Comparison of ENCODE assay signal across 19 cellular contexts in genomic region chr2:10144771-10145518, GRCh38. TPM values are rescaled to one million over a fixed set of nuclear protein-coding genes. Genes with fewer than 3 reads are reported as not detected.
DNase-seq lines count a peak whose midpoint lies in the region; ATAC-seq and TF ChIP-seq lines count a peak whose summit lies in the region.
"Had no signal": no experiment of that assay in that cellular context is flagged by ENCODE, and none has a peak within 500 bp of the region (broad histone marks: within the 10 kb centered on the region; RNA-seq: fewer than 3 reads in every experiment).

No MANE protein-coding gene starts in this region.

- H3K27me3 Mint-ChIP-seq in CD14-positive monocyte (ENCODE audit: low read depth in 3 of 3): no peaks in the 10 kb centered on the region
- H3K27me3 Mint-ChIP-seq: activated naive CD8-positive, alpha-beta T cell; dendritic cell treated with granulocyte-macrophage colony-stimulating factor and Interleukin-4, amounts not matched to agents 40 ng/mL and 50 ng/mL, for 4 days had no signal

- H3K4me3 ChIP-seq in AG04450 (ENCODE audit: low read depth, low read length): no peak overlapping the region
- H3K4me3 ChIP-seq: smooth muscle cell had no signal

- peak overlapping the region; percentile 65 for H3K27ac ChIP-seq in AG04450 (ENCODE audit: low read depth, low read length)

- ATAC-seq in esophagus mucosa: peak; percentile 47
- ATAC-seq: natural killer cell had no signal

- DNase-seq in AG04450 (ENCODE audit: low read depth, low spot score) (no peak), CD14-positive monocyte (ENCODE audit: low spot score) (peak; percentile 13), posterior vena cava (ENCODE audit: low spot score) (peak; percentile 77), NCI-H1105 treated with DMSO at 0.1 percent for 48 hours (lab: John Stamatoyannopoulos, UW) (no peak), SK-N-DZ (ENCODE audit: low spot score) (no peak)
- DNase-seq in stimulated activated CD4-positive, alpha-beta T cell treated with anti-CD3 and anti-CD28 coated beads, Interleukin-4, amount 100 ng/mL, for 24 hours: no peak
- DNase-seq: activated CD4-positive, alpha-beta T cell treated with anti-CD3 and anti-CD28 coated beads for 4 hours; activated CD8-positive, alpha-beta memory T cell treated with anti-CD3 and anti-CD28 coated beads, Interleukin-2, amount 50 U/mL, for 4 hours; AML-193; Calu3; KBM-7; natural killer cell; NCI-H1930; NCI-H226; stimulated activated CD4-positive, alpha-beta T cell treated with anti-CD3 and anti-CD28 coated beads, Interleukin-4, amount 100 ng/mL, for 4 hours had no signal

- H3K9me3 ChIP-seq in AG04450 (ENCODE audit: control insufficient read depth, insufficient read depth, low read length): no peaks in the 10 kb centered on the region

- peaks cover 0 to 2% (median 0%) of the 10 kb centered on the region in 7 donors for H3K9me3 Mint-ChIP-seq in CD14-positive monocyte
- H3K9me3 Mint-ChIP-seq: dendritic cell treated with granulocyte-macrophage colony-stimulating factor and Interleukin-4, amounts not matched to agents 40 ng/mL and 50 ng/mL, for 4 days; natural killer cell had no signal

- CTCF ChIA-PET in AG04450 (lab: Charles Lee): interaction anchor here (1.2 to 1.6 kb wide), 2 partner anchors 20 to 264 kb away, joined by 3 to 5 read pairs; no protein-coding TSS in a partner anchor

- no peak for TF ChIP-seq CTCF in AG04450 (IDR thresholded peaks at IDR 0.05; ENCODE audit: low read depth, low read length)
- TF ChIP-seq CTCF in CD14-positive monocyte (IDR thresholded peaks at IDR 0.05): no peak

- peak overlapping the region in 2 of 7 donors; percentile 58 to 81 for H3K27ac Mint-ChIP-seq in CD14-positive monocyte
- H3K27ac Mint-ChIP-seq: activated naive CD8-positive, alpha-beta T cell; dendritic cell treated with granulocyte-macrophage colony-stimulating factor and Interleukin-4, amounts not matched to agents 40 ng/mL and 50 ng/mL, for 4 days; natural killer cell had no signal

- no peak overlapping the region for H3K4me3 Mint-ChIP-seq in CD14-positive monocyte
- H3K4me3 Mint-ChIP-seq: activated naive CD8-positive, alpha-beta T cell; dendritic cell treated with granulocyte-macrophage colony-stimulating factor and Interleukin-4, amounts not matched to agents 40 ng/mL and 50 ng/mL, for 4 days; natural killer cell had no signal

- POLR2A ChIA-PET in AG04450 (lab: Yijun Ruan, JAX): no interaction called here

- peaks cover 61 to 91% of the 10 kb centered on the region in 2 donors for H3K36me3 Mint-ChIP-seq in CD14-positive monocyte
- H3K36me3 Mint-ChIP-seq: activated naive CD8-positive, alpha-beta T cell; natural killer cell had no signal

- H3K27me3 ChIP-seq in AG04450 (ENCODE audit: control insufficient read depth, insufficient read depth, low read length): no peaks in the 10 kb centered on the region

- intact Hi-C loops in CD14-positive monocyte (cut with micrococcal nuclease) (no loop called here), posterior vena cava (cut with DNase I) (no loop called here)

- H3K4me1 Mint-ChIP-seq in CD14-positive monocyte: no peaks in the 10 kb centered on the region

RNA-seq across cellular contexts. Expression of gene RRM2, which starts 22.4 kb away (rescaled TPM):
- 13.7 and 21.7 TPM in 2 replicates for polyA plus RNA-seq in AG04450 (2011; rRNA removed)
- polyA minus RNA-seq in AG04450 (2011; rRNA and poly(A)+ RNA removed): 11.1 and 20.5 TPM in 2 replicates
- polyA plus RNA-seq in CD14-positive monocyte: not detected
- total RNA-seq in esophagus mucosa: 66.4 TPM
- 1 to 10 TPM in 1 of 2 donors, under 1 TPM in 1; 0.67 to 1.5 TPM for total RNA-seq in posterior vena cava
- 126 and 131 TPM in 2 replicates for polyA plus RNA-seq in SK-N-DZ (2014; cell fraction: cytosol; rRNA removed)
- polyA plus RNA-seq in SK-N-DZ (2014; cell fraction: nucleus; rRNA removed): 60.6 and 127 TPM in 2 replicates

Comparison
In these comparisons a context has a peak if more than half of its experiments do, and no peak if none do; other contexts are left out.
1. DNase-seq: peak in CD14-positive monocyte (single experiment) and posterior vena cava (single experiment); none in AG04450 (single experiment), stimulated activated CD4-positive, alpha-beta T cell treated with anti-CD3 and anti-CD28 coated beads, Interleukin-4, amount 100 ng/mL, for 24 hours (single experiment), NCI-H1105 treated with DMSO at 0.1 percent for 48 hours (single experiment) and SK-N-DZ (single experiment).
2. RNA of gene RRM2, which starts 22.4 kb away (total RNA-seq): 66.4 TPM in esophagus mucosa (single experiment); 0.67 to 1.5 TPM in posterior vena cava; every median in the first group is over 10 times any median in the second.